ENCODE assay signal across 18 cellular contexts in genomic region chr3:128782282-128783146, GRCh38. TPM values are rescaled to one million over a fixed set of nuclear protein-coding genes. Genes with fewer than 3 reads are reported as not detected.
DNase-seq lines count a peak whose midpoint lies in the region; FAIRE-seq and TF ChIP-seq lines count a peak whose summit lies in the region.
"Had no signal": no experiment of that assay in that cellular context is flagged by ENCODE, and none has a peak within 500 bp of the region (broad histone marks: within the 10 kb centered on the region; RNA-seq: fewer than 3 reads in every experiment).

No MANE protein-coding gene starts in this region.

- no peak overlapping the region for H2BK5ac ChIP-seq in trophoblast cell (ENCODE audit: low read depth, low read length, poor library complexity)

- H2BK120ac ChIP-seq in trophoblast cell (ENCODE audit: insufficient read depth, low read length, poor library complexity): no peak overlapping the region

- H2BK12ac ChIP-seq in trophoblast cell (ENCODE audit: low read length): no peak overlapping the region

- H3K36me3 ChIP-seq in colonic mucosa: no peaks in the 10 kb centered on the region
- H3K36me3 ChIP-seq in trophoblast cell (ENCODE audit: control insufficient read depth in 1 of 2, insufficient read depth in 2 of 2, low read length in 2 of 2): no peaks in the 10 kb centered on the region
- H3K36me3 ChIP-seq: left lung, upper lobe of left lung had no signal

- no peak overlapping the region for H4K8ac ChIP-seq in trophoblast cell (ENCODE audit: low read depth, low read length)

- H3K18ac ChIP-seq in trophoblast cell (ENCODE audit: low read length): no peak overlapping the region

- no peak overlapping the region for H2AFZ ChIP-seq in trophoblast cell (ENCODE audit: insufficient read depth, low read length, poor library complexity)

- no peak overlapping the region for H3K4me2 ChIP-seq in trophoblast cell (ENCODE audit: low read length)

- H3K9me3 ChIP-seq in colonic mucosa (no peaks in the 10 kb centered on the region), trophoblast cell (ENCODE audit: insufficient read depth, low read depth, low read length) (no peaks in the 10 kb centered on the region)
- H3K9me3 ChIP-seq: left lung, upper lobe of left lung had no signal

- H3K4me3 Mint-ChIP-seq in activated CD4-positive, alpha-beta T cell treated with anti-CD3 and anti-CD28 coated beads, Interleukin-2, amount 10 ng/mL, durations not matched to agents 24 days and 14 days: no peak overlapping the region

- H4K12ac ChIP-seq in trophoblast cell (ENCODE audit: low read depth, low read length): no peak overlapping the region

- no peaks in the 10 kb centered on the region for H3K27me3 Mint-ChIP-seq in activated CD4-positive, alpha-beta T cell treated with anti-CD3 and anti-CD28 coated beads, Interleukin-2, amount 10 ng/mL, durations not matched to agents 24 days and 14 days

- no peak overlapping the region for H3K4me3 ChIP-seq in colonic mucosa
- no peak overlapping the region for H3K4me3 ChIP-seq in trophoblast cell (ENCODE audit: low read depth, low read length)
- H3K4me3 ChIP-seq: left lung, upper lobe of left lung had no signal

- no peak overlapping the region for H3K14ac ChIP-seq in trophoblast cell (ENCODE audit: low read length)

- H3K9ac ChIP-seq in colonic mucosa (ENCODE audit: low read depth in 2 of 2, low read length in 2 of 2) (no peak overlapping the region), trophoblast cell (ENCODE audit: low read length) (no peak overlapping the region)

- no peak overlapping the region for H3K23ac ChIP-seq in trophoblast cell (ENCODE audit: low read length)

- no peaks in the 10 kb centered on the region for H3K79me1 ChIP-seq in trophoblast cell (ENCODE audit: low read length)

- intact Hi-C loops in activated CD4-positive, alpha-beta T cell treated with anti-CD3 and anti-CD28 coated beads, Interleukin-2, amount 10 ng/mL, durations not matched to agents 24 days and 14 days (cut with micrococcal nuclease): no loop called here
- intact Hi-C loops in colonic mucosa (cut with DNase I): loop anchor here (10.0 kb wide), 1 partner anchor 48 kb away; no protein-coding TSS in a partner anchor

- no peak overlapping the region for H4K91ac ChIP-seq in trophoblast cell (ENCODE audit: low read depth, low read length)

- no CpG with 5 or more reads among the region's 5 CpGs for WGBS in trophoblast cell (ENCODE audit: extremely low coverage, insufficient coverage, insufficient read length)

- peak overlapping the region; percentile 51 for H3K27ac ChIP-seq in colonic mucosa
- no peak overlapping the region for H3K27ac ChIP-seq in trophoblast cell (ENCODE audit: low read depth, low read length)
- H3K27ac ChIP-seq: left lung, upper lobe of left lung had no signal

- H3K27ac Mint-ChIP-seq in activated CD4-positive, alpha-beta T cell treated with anti-CD3 and anti-CD28 coated beads, Interleukin-2, amount 10 ng/mL, durations not matched to agents 24 days and 14 days: peak overlapping the region; percentile 58

- no peak for DNase-seq in activated CD4-positive, alpha-beta T cell treated with anti-CD3 and anti-CD28 coated beads, Interleukin-2, amount 10 ng/mL, durations not matched to agents 24 days and 14 days
- no peak for DNase-seq in activated CD4-positive, alpha-beta T cell treated with anti-CD3 and anti-CD28 coated beads, Interleukin-2, amount 50 U/mL, for 48 hours
- DNase-seq in Caki2 (ENCODE audit: low read depth) (peak; percentile 6), colonic mucosa (no peak), trophoblast cell (peak in 1 of 2 donors; percentile 48), GM19239 (ENCODE audit: insufficient read length, low spot score) (no peak), HuH-7.5 (ENCODE audit: low spot score) (no peak)
- no peak for DNase-seq in activated CD4-positive, CD25-positive, alpha-beta regulatory T cell treated with anti-CD3 and anti-CD28 coated beads, Interleukin-2, amount 50 U/mL, for 72 hours
- DNase-seq: activated CD4-positive, alpha-beta T cell treated with anti-CD3 and anti-CD28 coated beads for 1 hour; foreskin melanocyte; H7; left lung; NCI-H1092; NCI-H526; T1000; upper lobe of left lung had no signal

- peaks cover 7% of the 10 kb centered on the region for H3K79me2 ChIP-seq in trophoblast cell (ENCODE audit: control insufficient read depth, insufficient read depth, low read length, poor library complexity)

- H3K36me3 Mint-ChIP-seq in activated CD4-positive, alpha-beta T cell treated with anti-CD3 and anti-CD28 coated beads, Interleukin-2, amount 10 ng/mL, durations not matched to agents 24 days and 14 days (ENCODE audit: low read depth): peaks cover 10% of the 10 kb centered on the region

- no peak overlapping the region for H2AK5ac ChIP-seq in trophoblast cell (ENCODE audit: low read length)

- H3K9me3 Mint-ChIP-seq in activated CD4-positive, alpha-beta T cell treated with anti-CD3 and anti-CD28 coated beads, Interleukin-2, amount 10 ng/mL, durations not matched to agents 24 days and 14 days: no peaks in the 10 kb centered on the region

- H3K4me1 Mint-ChIP-seq in activated CD4-positive, alpha-beta T cell treated with anti-CD3 and anti-CD28 coated beads, Interleukin-2, amount 10 ng/mL, durations not matched to agents 24 days and 14 days: peaks cover 71% of the 10 kb centered on the region

- H3K27me3 ChIP-seq in colonic mucosa (no peaks in the 10 kb centered on the region), trophoblast cell (ENCODE audit: insufficient read depth, low read length) (no peaks in the 10 kb centered on the region)
- H3K27me3 ChIP-seq: left lung, upper lobe of left lung had no signal

- H3K4me1 ChIP-seq in colonic mucosa: peaks cover 22% of the 10 kb centered on the region
- peaks cover 4 to 8% of the 10 kb centered on the region in 2 experiments for H3K4me1 ChIP-seq in trophoblast cell (ENCODE audit: control insufficient read depth in 1 of 2, insufficient read depth in 2 of 2, low read length in 2 of 2)

- in situ Hi-C loops in Caki2 (cut with HindIII; ENCODE audit: low pct_unique_long_range_greater_than_20kb, low sequenced_read_pairs): no loop called here

- no peak for TF ChIP-seq CTCF in colonic mucosa (IDR thresholded peaks at IDR 0.05)

- FAIRE-seq in GM19239 (lab: Jason Lieb, UNC): no peak
- FAIRE-seq: A204.1, colon had no signal

- peak overlapping the region; percentile 68 for H3K4ac ChIP-seq in trophoblast cell (ENCODE audit: low read depth, low read length)

RNA-seq across cellular contexts. Expression of gene RAB7A, which starts 56.5 kb away (rescaled TPM):
- total RNA-seq in activated CD4-positive, alpha-beta T cell treated with anti-CD3 and anti-CD28 coated beads, Interleukin-2, amount 10 ng/mL, durations not matched to agents 24 days and 14 days: 338 and 361 TPM in 2 replicates
- 77.8 and 96.1 TPM in 2 replicates for total RNA-seq in Caki2 (2014; rRNA removed; shearing (Covaris generic); ENCODE audit: low replicate concordance)
- 100 to 1,000 TPM; 221 to 272 TPM for total RNA-seq in colonic mucosa
- polyA plus RNA-seq in trophoblast cell (2013): 236 and 247 TPM in 2 replicates
